ENCODE assay signal across 1 cellular context in genomic region chr1:68293609-68294353, GRCh38.
TF ChIP-seq lines count a peak whose summit lies in the region.

No MANE protein-coding gene starts in this region.

TF ChIP-seq in H1, 55 proteins besides CTCF, POLR2A, EP300 and RAD21 (continued from another document):
- TF ChIP-seq, protein P1, sequence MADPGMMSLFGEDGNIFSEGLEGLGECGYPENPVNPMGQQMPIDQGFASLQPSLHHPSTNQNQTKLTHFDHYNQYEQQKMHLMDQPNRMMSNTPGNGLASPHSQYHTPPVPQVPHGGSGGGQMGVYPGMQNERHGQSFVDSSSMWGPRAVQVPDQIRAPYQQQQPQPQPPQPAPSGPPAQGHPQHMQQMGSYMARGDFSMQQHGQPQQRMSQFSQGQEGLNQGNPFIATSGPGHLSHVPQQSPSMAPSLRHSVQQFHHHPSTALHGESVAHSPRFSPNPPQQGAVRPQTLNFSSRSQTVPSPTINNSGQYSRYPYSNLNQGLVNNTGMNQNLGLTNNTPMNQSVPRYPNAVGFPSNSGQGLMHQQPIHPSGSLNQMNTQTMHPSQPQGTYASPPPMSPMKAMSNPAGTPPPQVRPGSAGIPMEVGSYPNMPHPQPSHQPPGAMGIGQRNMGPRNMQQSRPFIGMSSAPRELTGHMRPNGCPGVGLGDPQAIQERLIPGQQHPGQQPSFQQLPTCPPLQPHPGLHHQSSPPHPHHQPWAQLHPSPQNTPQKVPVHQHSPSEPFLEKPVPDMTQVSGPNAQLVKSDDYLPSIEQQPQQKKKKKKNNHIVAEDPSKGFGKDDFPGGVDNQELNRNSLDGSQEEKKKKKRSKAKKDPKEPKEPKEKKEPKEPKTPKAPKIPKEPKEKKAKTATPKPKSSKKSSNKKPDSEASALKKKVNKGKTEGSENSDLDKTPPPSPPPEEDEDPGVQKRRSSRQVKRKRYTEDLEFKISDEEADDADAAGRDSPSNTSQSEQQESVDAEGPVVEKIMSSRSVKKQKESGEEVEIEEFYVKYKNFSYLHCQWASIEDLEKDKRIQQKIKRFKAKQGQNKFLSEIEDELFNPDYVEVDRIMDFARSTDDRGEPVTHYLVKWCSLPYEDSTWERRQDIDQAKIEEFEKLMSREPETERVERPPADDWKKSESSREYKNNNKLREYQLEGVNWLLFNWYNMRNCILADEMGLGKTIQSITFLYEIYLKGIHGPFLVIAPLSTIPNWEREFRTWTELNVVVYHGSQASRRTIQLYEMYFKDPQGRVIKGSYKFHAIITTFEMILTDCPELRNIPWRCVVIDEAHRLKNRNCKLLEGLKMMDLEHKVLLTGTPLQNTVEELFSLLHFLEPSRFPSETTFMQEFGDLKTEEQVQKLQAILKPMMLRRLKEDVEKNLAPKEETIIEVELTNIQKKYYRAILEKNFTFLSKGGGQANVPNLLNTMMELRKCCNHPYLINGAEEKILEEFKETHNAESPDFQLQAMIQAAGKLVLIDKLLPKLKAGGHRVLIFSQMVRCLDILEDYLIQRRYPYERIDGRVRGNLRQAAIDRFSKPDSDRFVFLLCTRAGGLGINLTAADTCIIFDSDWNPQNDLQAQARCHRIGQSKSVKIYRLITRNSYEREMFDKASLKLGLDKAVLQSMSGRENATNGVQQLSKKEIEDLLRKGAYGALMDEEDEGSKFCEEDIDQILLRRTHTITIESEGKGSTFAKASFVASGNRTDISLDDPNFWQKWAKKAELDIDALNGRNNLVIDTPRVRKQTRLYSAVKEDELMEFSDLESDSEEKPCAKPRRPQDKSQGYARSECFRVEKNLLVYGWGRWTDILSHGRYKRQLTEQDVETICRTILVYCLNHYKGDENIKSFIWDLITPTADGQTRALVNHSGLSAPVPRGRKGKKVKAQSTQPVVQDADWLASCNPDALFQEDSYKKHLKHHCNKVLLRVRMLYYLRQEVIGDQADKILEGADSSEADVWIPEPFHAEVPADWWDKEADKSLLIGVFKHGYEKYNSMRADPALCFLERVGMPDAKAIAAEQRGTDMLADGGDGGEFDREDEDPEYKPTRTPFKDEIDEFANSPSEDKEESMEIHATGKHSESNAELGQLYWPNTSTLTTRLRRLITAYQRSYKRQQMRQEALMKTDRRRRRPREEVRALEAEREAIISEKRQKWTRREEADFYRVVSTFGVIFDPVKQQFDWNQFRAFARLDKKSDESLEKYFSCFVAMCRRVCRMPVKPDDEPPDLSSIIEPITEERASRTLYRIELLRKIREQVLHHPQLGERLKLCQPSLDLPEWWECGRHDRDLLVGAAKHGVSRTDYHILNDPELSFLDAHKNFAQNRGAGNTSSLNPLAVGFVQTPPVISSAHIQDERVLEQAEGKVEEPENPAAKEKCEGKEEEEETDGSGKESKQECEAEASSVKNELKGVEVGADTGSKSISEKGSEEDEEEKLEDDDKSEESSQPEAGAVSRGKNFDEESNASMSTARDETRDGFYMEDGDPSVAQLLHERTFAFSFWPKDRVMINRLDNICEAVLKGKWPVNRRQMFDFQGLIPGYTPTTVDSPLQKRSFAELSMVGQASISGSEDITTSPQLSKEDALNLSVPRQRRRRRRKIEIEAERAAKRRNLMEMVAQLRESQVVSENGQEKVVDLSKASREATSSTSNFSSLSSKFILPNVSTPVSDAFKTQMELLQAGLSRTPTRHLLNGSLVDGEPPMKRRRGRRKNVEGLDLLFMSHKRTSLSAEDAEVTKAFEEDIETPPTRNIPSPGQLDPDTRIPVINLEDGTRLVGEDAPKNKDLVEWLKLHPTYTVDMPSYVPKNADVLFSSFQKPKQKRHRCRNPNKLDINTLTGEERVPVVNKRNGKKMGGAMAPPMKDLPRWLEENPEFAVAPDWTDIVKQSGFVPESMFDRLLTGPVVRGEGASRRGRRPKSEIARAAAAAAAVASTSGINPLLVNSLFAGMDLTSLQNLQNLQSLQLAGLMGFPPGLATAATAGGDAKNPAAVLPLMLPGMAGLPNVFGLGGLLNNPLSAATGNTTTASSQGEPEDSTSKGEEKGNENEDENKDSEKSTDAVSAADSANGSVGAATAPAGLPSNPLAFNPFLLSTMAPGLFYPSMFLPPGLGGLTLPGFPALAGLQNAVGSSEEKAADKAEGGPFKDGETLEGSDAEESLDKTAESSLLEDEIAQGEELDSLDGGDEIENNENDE (IDR thresholded peaks at IDR 0.05; ENCODE audit: insufficient replicate concordance, low read length) = peak; percentile 50
- TF ChIP-seq SAP30 (IDR thresholded peaks at IDR 0.05; ENCODE audit: insufficient read depth, insufficient replicate concordance, low read length) (no peak), E2F6 (IDR thresholded peaks at IDR 0.05) (no peak), SIX5 (IDR thresholded peaks at IDR 0.05; ENCODE audit: low read depth, low read length) (no peak), BCL11A (IDR thresholded peaks at IDR 0.05; ENCODE audit: low read depth in 2 of 2, low read length in 2 of 2) (peak; percentile 66 to 97)
